16 cellular contexts compared by ENCODE assay signal in the genomic region with DNA sequence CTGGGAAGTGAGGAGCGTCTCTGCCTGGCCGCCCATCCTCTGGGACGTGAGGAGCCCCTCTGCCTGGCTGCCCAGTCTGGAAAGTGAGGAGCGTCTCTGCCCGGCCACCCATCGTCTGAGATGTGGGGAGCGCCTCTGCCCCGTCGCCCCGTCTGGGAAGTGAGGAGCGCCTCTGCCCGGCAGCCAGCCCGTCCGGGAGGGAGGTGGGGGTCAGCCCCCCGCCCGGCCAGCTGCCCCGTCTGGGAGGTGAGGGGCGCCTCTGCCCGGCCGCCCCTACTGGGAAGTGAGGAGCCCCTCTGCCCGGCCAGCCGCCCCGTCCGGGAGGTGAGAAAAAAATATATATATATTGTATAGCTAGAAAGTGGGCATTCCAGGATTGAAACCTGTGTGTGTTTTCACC. TPM values are rescaled to one million over a fixed set of nuclear protein-coding genes. Genes with fewer than 3 reads are reported as not detected.
"Had no signal": no experiment of that assay in that cellular context is flagged by ENCODE, and none has a peak within 500 bp of the region (broad histone marks: within the 10 kb centered on the region; RNA-seq: fewer than 3 reads in every experiment).

No MANE protein-coding gene starts in this region.

RNA-seq across cellular contexts. Expression of gene LHFPL4, which starts 6.4 kb away (rescaled TPM):
- total RNA-seq: activated naive CD4-positive, alpha-beta T cell treated with anti-CD3 and anti-CD28 coated beads for 36 hours; activated naive CD4-positive, alpha-beta T cell treated with anti-CD3 and anti-CD28 coated beads, Interleukin-2, amount 50 U/mL, for 72 hours; activated naive CD8-positive, alpha-beta T cell treated with anti-CD3 and anti-CD28 coated beads for 36 hours; activated naive CD8-positive, alpha-beta T cell treated with anti-CD3 and anti-CD28 coated beads, Interleukin-2, amount 10 ng/mL, durations not matched to agents 7 days and 5 days; activated T-cell treated with anti-CD3 and anti-CD28 coated beads, Interleukin-2, amount 50 U/mL, for 4 hours; activated T-cell treated with anti-CD3 and anti-CD28 coated beads, Interleukin-2, amount 50 U/mL, for 72 hours; activated T-helper 1 cell treated with anti-CD3 and anti-CD28 coated beads, Interleukin-12 subunit alpha, Interleukin-12 subunit beta, Interleukin-2, Interleukin-4 antibody, amounts not matched to agents 30 ng/mL and 10 ng/mL and 1 ng/mL, durations not matched to agents 14 hours and 24 hours and 36 hours; activated T-helper 17 cell treated with anti-CD3 and anti-CD28 coated beads, Interleukin-2, amount 50 U/mL, for 72 hours; activated T-helper 2 cell treated with anti-CD3 and anti-CD28 coated beads, Interferon-gamma antibody, Interleukin-2, Interleukin-4, amounts not matched to agents 10 μg/mL and 5 μg/mL and 100 μg/mL, durations not matched to agents 14 hours and 24 hours and 36 hours; aorta; ascending aorta; breast epithelium; bronchial epithelial cell; cardiac muscle cell; cardiac septum; chondrocyte had no signal
